8 cellular contexts compared by ENCODE assay signal in the genomic region with DNA sequence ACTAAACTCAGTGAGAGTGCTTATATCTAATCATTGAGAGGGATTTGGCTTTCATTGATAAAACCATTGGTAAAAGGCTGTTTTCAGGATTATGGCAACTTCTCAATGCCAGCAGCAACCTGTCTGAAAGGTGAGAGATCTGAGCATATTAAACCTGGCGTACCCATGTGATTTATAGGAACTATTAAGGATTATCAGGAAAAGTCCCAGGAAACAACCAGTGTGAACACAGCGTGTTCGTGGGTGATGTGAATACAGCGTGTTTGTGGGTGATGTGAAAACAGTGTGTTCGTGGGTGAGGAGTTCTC.
DNase-seq lines count a peak whose midpoint lies in the region; ATAC-seq and TF ChIP-seq lines count a peak whose summit lies in the region.

No MANE protein-coding gene starts in this region.

- H3K27me3 ChIP-seq in NT2/D1 (ENCODE audit: insufficient read depth, insufficient read length) (no peaks in the 10 kb centered on the region), spleen (replicated peaks in 1 of 7) (no peaks in the 10 kb centered on the region)

- WGBS in spleen, 5 donors: 6 to 12% (median 11%) methylated on average over 5 of the region's 5 CpGs

- H3K4me1 ChIP-seq in NT2/D1 (ENCODE audit: insufficient read depth, insufficient read length) (no peaks in the 10 kb centered on the region), spleen (peaks cover 6 to 40% (median 32%) of the 10 kb centered on the region in 6 donors)

- H3K9me3 ChIP-seq in NT2/D1 (ENCODE audit: insufficient read depth, low read length) (no peaks in the 10 kb centered on the region), spleen (no peaks in the 10 kb centered on the region)

- H3K4me3 ChIP-seq in NT2/D1 (ENCODE audit: insufficient read length, low read depth) (peak overlapping the region; percentile 20), fibroblast of mammary gland (ENCODE audit: control insufficient read depth, low read depth, low read length) (peak overlapping the region; percentile 70), spleen (peak overlapping the region; percentile 48 to 75 (median 58))

- TF ChIP-seq CTCF in fibroblast of mammary gland (conservative IDR thresholded peaks at IDR 0.05; ENCODE audit: control insufficient read depth, insufficient read depth, low read depth, low read length) (no peak), spleen (IDR thresholded peaks at IDR 0.05 in 8 of 11, conservative IDR thresholded peaks at IDR 0.05 in 3 of 11) (no peak)

- H3K9ac ChIP-seq in NT2/D1 (ENCODE audit: insufficient read length, low read depth): no peak overlapping the region

- ATAC-seq in GM21528 (IDR thresholded peaks at IDR 0.05; ENCODE audit: low FRiP score, unreplicated experiment): peak; percentile 6

- no peak for TF ChIP-seq POLR2A in spleen (IDR thresholded peaks at IDR 0.05)

- H3K36me3 ChIP-seq in NT2/D1 (ENCODE audit: insufficient read depth, insufficient read length, low read length) (no peaks in the 10 kb centered on the region), spleen (no peaks in the 10 kb centered on the region)

- DNase-seq in NT2/D1 (ENCODE audit: low read depth, low spot score) (no peak), fibroblast of mammary gland (ENCODE audit: low read depth) (no peak), spleen (no peak), NK-92 (lab: John Stamatoyannopoulos, UW; ENCODE audit: unreplicated experiment) (no peak), medulla oblongata (ENCODE audit: extremely low spot score) (no peak)
- DNase-seq in central memory CD4-positive, alpha-beta T cell: no peak
- no peak for DNase-seq in stimulated activated CD4-positive, alpha-beta T cell treated with anti-CD3 and anti-CD28 coated beads, Interleukin-15, amount 100 ng/mL, for 24 hours

- intact Hi-C loops in spleen (cut with DNase I; ENCODE audit: low total_unique reads): loop anchor here (5.0 kb wide), 3 partner anchors 105 to 460 kb away; no protein-coding TSS in a partner anchor

- peak overlapping the region in 7 of 8 donors; percentile 76 to 85 (median 79) for H3K27ac ChIP-seq in spleen

Comparison
In these comparisons a context has a peak if more than half of its experiments do, and no peak if none do; other contexts are left out.
1. H3K4me3 ChIP-seq: peak in every context shown above with its lines; median percentile 70 in fibroblast of mammary gland; 58 in spleen; 20 in NT2/D1.